ENCODE assay signal across 8 cellular contexts in the genomic region with DNA sequence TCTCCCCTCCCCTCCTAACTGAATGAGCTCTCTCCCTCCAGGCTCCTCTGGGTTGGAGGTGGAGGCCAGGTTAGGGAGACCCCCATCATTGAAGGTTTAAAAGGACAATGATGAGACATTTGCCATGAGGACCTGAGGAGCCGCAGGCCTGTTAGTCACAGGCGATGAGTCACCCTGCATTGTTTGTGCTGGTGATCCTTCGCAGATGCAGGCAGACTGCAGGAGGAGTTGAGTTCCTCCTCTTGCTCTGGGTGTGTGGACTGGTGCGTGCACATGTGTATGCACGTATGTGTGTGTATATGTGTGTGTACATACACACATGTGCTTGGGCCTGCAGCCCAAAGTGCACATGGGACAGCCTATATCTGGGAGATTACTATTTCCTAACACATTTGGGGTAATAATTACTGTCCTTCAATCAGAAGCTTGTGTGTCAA. TPM values are rescaled to one million over a fixed set of nuclear protein-coding genes. Genes with fewer than 3 reads are reported as not detected.
A peak's percentile ranks its signal among the peaks of the same experiment; 100 is the strongest.
DNase-seq lines count a peak whose midpoint lies in the region; ATAC-seq and TF ChIP-seq lines count a peak whose summit lies in the region.

No MANE protein-coding gene starts in this region.

- H3K27ac ChIP-seq in osteoblast (ENCODE audit: low read depth, low read length): peak overlapping the region; percentile 94

- no peaks in the 10 kb centered on the region for H3K36me3 Mint-ChIP-seq in natural killer cell

- no peaks in the 10 kb centered on the region for H3K9me3 ChIP-seq in osteoblast (ENCODE audit: low read depth, low read length)

- H3K4me3 ChIP-seq in osteoblast (ENCODE audit: insufficient read depth, low read length): no peak overlapping the region

- H3K79me2 ChIP-seq in osteoblast (ENCODE audit: insufficient read depth, low read length): peaks cover 13% of the 10 kb centered on the region

- DNase-seq in NCI-H510A treated with DMSO at 0.1 percent for 48 hours (lab: John Stamatoyannopoulos, UW): peak; percentile 6
- no peak for DNase-seq in NCI-H510A (lab: John Stamatoyannopoulos, UW)
- peak; percentile 30 for DNase-seq in SK-N-DZ (ENCODE audit: low spot score)
- peak; percentile 91 for DNase-seq in osteoblast (ENCODE audit: insufficient read length, low spot score, missing footprints)
- no peak for DNase-seq in natural killer cell

- H4K20me1 ChIP-seq in osteoblast (ENCODE audit: insufficient read depth, low read length): no peaks in the 10 kb centered on the region

- no peaks in the 10 kb centered on the region for H3K9me3 Mint-ChIP-seq in natural killer cell

- peaks cover 59% of the 10 kb centered on the region for H3K4me1 ChIP-seq in osteoblast (ENCODE audit: insufficient read depth, low read length)

- H3K4me1 Mint-ChIP-seq in natural killer cell: no peaks in the 10 kb centered on the region

- no peak overlapping the region for H3K27ac Mint-ChIP-seq in natural killer cell

- H3K27me3 ChIP-seq in osteoblast (ENCODE audit: insufficient read depth, low read length): no peaks in the 10 kb centered on the region

- TF ChIP-seq CTCF in osteoblast (IDR thresholded peaks at IDR 0.05; ENCODE audit: extremely low read depth, low read depth, low read length) (no peak), natural killer cell (IDR thresholded peaks at IDR 0.05) (no peak)

- H3K36me3 ChIP-seq in osteoblast (ENCODE audit: insufficient read depth, low read length): no peaks in the 10 kb centered on the region

- intact Hi-C loops in natural killer cell (cut with micrococcal nuclease): no loop called here

- H3K27me3 Mint-ChIP-seq in natural killer cell (ENCODE audit: low read depth in 2 of 2): no peaks in the 10 kb centered on the region

- no peak overlapping the region for H2AFZ ChIP-seq in osteoblast (ENCODE audit: low read length)

- H3K4me2 ChIP-seq in osteoblast (ENCODE audit: insufficient read depth, low read length): no peak overlapping the region

- no peak overlapping the region for H3K4me3 Mint-ChIP-seq in natural killer cell

- ATAC-seq in esophagus mucosa (peak; percentile 93), GM18519 (IDR thresholded peaks at IDR 0.05; ENCODE audit: low FRiP score, unreplicated experiment) (no peak), natural killer cell (no peak), GM21786 (IDR thresholded peaks at IDR 0.05; ENCODE audit: unreplicated experiment) (no peak)

RNA-seq across cellular contexts. Expression of a gene that starts 42.0 kb away (rescaled TPM):
- 57.1 and 72.9 TPM in 2 replicates for polyA plus RNA-seq in SK-N-DZ (2014; cell fraction: cytosol; rRNA removed)
- polyA plus RNA-seq in SK-N-DZ (2014; cell fraction: nucleus; rRNA removed): 28.8 and 33.3 TPM in 2 replicates
- total RNA-seq in esophagus mucosa (53.3 TPM), osteoblast (136 and 185 TPM in 2 replicates), natural killer cell (10 to 100 TPM; 24.5 to 38.4 (median 34.8) TPM)

Comparison
In these comparisons a context has a peak if more than half of its experiments do, and no peak if none do; other contexts are left out.
1. DNase-seq: peak in NCI-H510A treated with DMSO at 0.1 percent for 48 hours (single experiment), SK-N-DZ (single experiment) and osteoblast (single experiment); none in NCI-H510A (single experiment) and natural killer cell (single experiment).